ENCODE assay signal across 8 cellular contexts in the genomic region with DNA sequence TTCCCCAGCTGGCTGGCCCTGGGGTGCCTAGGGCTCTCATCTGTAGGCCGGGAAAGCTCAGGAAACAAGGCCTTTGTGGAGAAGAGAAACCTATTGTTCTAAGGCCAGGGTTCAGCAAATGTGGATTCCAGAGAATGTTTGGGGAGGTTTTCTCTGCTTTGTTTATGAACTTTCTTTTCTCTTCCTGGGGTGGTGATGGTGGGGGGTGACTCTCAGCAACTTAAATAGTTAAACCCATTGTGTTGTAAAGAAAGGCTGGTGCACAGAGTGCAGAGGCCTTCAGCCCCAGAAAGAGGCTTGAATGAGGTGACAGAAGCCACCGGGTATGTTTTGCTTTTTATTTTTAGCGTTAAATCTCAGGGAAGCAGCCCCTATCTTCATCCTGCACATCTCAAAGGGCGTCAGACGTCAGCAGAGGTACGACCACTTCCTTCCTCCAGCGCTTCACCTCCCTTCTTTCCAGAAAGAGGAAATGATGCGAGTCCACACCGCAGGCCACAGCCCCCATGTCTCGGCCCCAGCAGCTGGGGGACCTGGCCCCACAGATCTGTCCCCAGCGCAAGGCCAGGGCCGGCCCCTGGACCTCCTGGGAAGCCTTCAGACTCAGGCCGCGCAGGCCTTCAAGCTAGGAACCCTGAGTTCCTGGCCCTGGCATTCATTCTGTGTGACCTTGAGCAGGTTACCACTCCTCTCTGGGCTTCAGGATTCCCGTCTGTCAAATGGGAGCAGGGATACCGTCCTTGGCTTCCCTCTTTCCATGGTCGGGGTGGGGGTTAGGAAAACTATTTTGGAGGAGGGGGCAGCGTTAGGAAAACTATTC. TPM values are rescaled to one million over a fixed set of nuclear protein-coding genes. Genes with fewer than 3 reads are reported as not detected.
DNase-seq lines count a peak whose midpoint lies in the region; ATAC-seq and TF ChIP-seq lines count a peak whose summit lies in the region.

No MANE protein-coding gene starts in this region.

- H3K9me3 ChIP-seq in trophoblast cell (ENCODE audit: insufficient read depth, low read depth, low read length) = peaks cover 3% of the 10 kb centered on the region
- no peaks in the 10 kb centered on the region for H3K9me3 ChIP-seq in tibial artery

- no peak overlapping the region for H4K12ac ChIP-seq in trophoblast cell (ENCODE audit: low read depth, low read length)

- H3K4me3 Mint-ChIP-seq in HFFc6 = no peak overlapping the region; the same call in 1 of the 2 replicates

- peaks cover 4% of the 10 kb centered on the region for H3K4me1 ChIP-seq in KMS-11 (ENCODE audit: low read depth, poor library complexity, severe bottlenecking)
- peaks cover 7 to 13% of the 10 kb centered on the region in 2 experiments for H3K4me1 ChIP-seq in trophoblast cell (ENCODE audit: control insufficient read depth in 1 of 2, insufficient read depth in 2 of 2, low read length in 2 of 2)
- peaks cover 8 to 20% (median 19%) of the 10 kb centered on the region in 4 donors for H3K4me1 ChIP-seq in tibial artery

- H3K36me3 ChIP-seq in KMS-11 (ENCODE audit: insufficient read depth) (no peaks in the 10 kb centered on the region), trophoblast cell (ENCODE audit: control insufficient read depth in 1 of 2, insufficient read depth in 2 of 2, low read length in 2 of 2) (no peaks in the 10 kb centered on the region), tibial artery (no peaks in the 10 kb centered on the region)

- H3K9ac ChIP-seq in KMS-11 (peak overlapping the region; percentile 41; the same call in 1 of the 2 replicates), trophoblast cell (ENCODE audit: low read length) (no peak overlapping the region)

- H3K4ac ChIP-seq in trophoblast cell (ENCODE audit: low read depth, low read length) = no peak overlapping the region

- no peak overlapping the region for H3K27ac Mint-ChIP-seq in HFFc6

- H3K79me2 ChIP-seq in KMS-11 (ENCODE audit: insufficient read depth, low read depth) (no peaks in the 10 kb centered on the region), trophoblast cell (ENCODE audit: control insufficient read depth, insufficient read depth, low read length, poor library complexity) (no peaks in the 10 kb centered on the region)

- H3K27me3 ChIP-seq in KMS-11 (ENCODE audit: insufficient read depth, low read depth) (no peaks in the 10 kb centered on the region), trophoblast cell (ENCODE audit: insufficient read depth, low read length) (peaks cover 23% of the 10 kb centered on the region), tibial artery (peaks cover 0 to 41% of the 10 kb centered on the region in 2 donors)

- H3K36me3 Mint-ChIP-seq in HFFc6 (ENCODE audit: low read depth) = no peaks in the 10 kb centered on the region

- H3K79me1 ChIP-seq in trophoblast cell (ENCODE audit: low read length) = no peaks in the 10 kb centered on the region

- peaks cover 46% of the 10 kb centered on the region for H3K27me3 Mint-ChIP-seq in HFFc6 (ENCODE audit: insufficient read depth)

- peak overlapping the region; percentile 26 for H4K8ac ChIP-seq in trophoblast cell (ENCODE audit: low read depth, low read length)

- no CpG with 5 or more reads among the region's 18 CpGs for WGBS in trophoblast cell (ENCODE audit: extremely low coverage, insufficient coverage, insufficient read length)

- H3K4me1 Mint-ChIP-seq in HFFc6 (ENCODE audit: low read depth) = no peaks in the 10 kb centered on the region

- H3K18ac ChIP-seq in trophoblast cell (ENCODE audit: low read length) = no peak overlapping the region

- H3K23ac ChIP-seq in trophoblast cell (ENCODE audit: low read length) = no peak overlapping the region

- H2BK120ac ChIP-seq in trophoblast cell (ENCODE audit: insufficient read depth, low read length, poor library complexity) = no peak overlapping the region

- intact Hi-C loops in tibial artery (cut with DNase I; ENCODE audit: low total_unique reads) = no loop called here

- no peak for TF ChIP-seq CTCF in KMS-11 (conservative IDR thresholded peaks at IDR 0.05; ENCODE audit: low read depth, low read length)
- TF ChIP-seq CTCF in epithelial cell of proximal tubule (conservative IDR thresholded peaks at IDR 0.05; ENCODE audit: low read depth, low read length) = no peak
- TF ChIP-seq CTCF in tibial artery (IDR thresholded peaks at IDR 0.05) = no peak
- no peak for TF ChIP-seq CTCF in HFFc6 (IDR thresholded peaks at IDR 0.05)

- no peak overlapping the region for H2AK5ac ChIP-seq in trophoblast cell (ENCODE audit: low read length)

- H2AFZ ChIP-seq in KMS-11 (ENCODE audit: low read depth) = peak overlapping the region; percentile 99
- H2AFZ ChIP-seq in trophoblast cell (ENCODE audit: insufficient read depth, low read length, poor library complexity) = peak overlapping the region; percentile 1

- H4K20me1 ChIP-seq in KMS-11 (ENCODE audit: insufficient read depth) = no peaks in the 10 kb centered on the region

- ATAC-seq in GM18909 (IDR thresholded peaks at IDR 0.05; ENCODE audit: poor library complexity, unreplicated experiment) = peak; percentile 44

- H3K27ac ChIP-seq in KMS-11 = no peak overlapping the region
- H3K27ac ChIP-seq in trophoblast cell (ENCODE audit: low read depth, low read length) = no peak overlapping the region
- H3K27ac ChIP-seq in tibial artery = no peak overlapping the region

- H3K14ac ChIP-seq in trophoblast cell (ENCODE audit: low read length) = no peak overlapping the region

- peak; percentile 48 to 61 for DNase-seq in activated CD8-positive, alpha-beta memory T cell treated with anti-CD3 and anti-CD28 coated beads for 4 hours (ENCODE audit: low read depth in 2 of 2)
- DNase-seq in epithelial cell of proximal tubule (ENCODE audit: low read depth) (no peak), trophoblast cell (no peak), tibial artery (no peak), HFFc6 (no peak), DMS 273 (lab: John Stamatoyannopoulos, UW; ENCODE audit: unreplicated experiment) (no peak)

- H2BK5ac ChIP-seq in trophoblast cell (ENCODE audit: low read depth, low read length, poor library complexity) = no peak overlapping the region

- H3K9me3 Mint-ChIP-seq in HFFc6 = no peaks in the 10 kb centered on the region

- H4K91ac ChIP-seq in trophoblast cell (ENCODE audit: low read depth, low read length) = no peak overlapping the region

- H2BK12ac ChIP-seq in trophoblast cell (ENCODE audit: low read length) = no peak overlapping the region

- H3K4me3 ChIP-seq in KMS-11 (IDR thresholded peaks at IDR 0.05; ENCODE audit: insufficient read depth, low read depth, low read length) (no peak overlapping the region), epithelial cell of proximal tubule (ENCODE audit: low read depth, low read length) (peak overlapping the region; percentile 44), trophoblast cell (ENCODE audit: low read depth, low read length) (no peak overlapping the region), tibial artery (peak overlapping the region; percentile 46 to 60)

- H3K4me2 ChIP-seq in KMS-11 = peak overlapping the region; percentile 97
- H3K4me2 ChIP-seq in trophoblast cell (ENCODE audit: low read length) = peak overlapping the region; percentile 91

RNA-seq across cellular contexts. Expression of gene PPP1R16B, which starts 0.6 kb away (rescaled TPM):
- total RNA-seq in epithelial cell of proximal tubule = not detected in 2 replicates
- polyA plus RNA-seq in trophoblast cell (2013) = 0.03 and 0.04 TPM in 2 replicates
- not detected for total RNA-seq in HFFc6 (2021; fragmentation: NEBNext Ultra II Directional; extraction: Animal tissue kit (Norgen Biotek cat#: 25700))

RNA-seq across cellular contexts. Expression of gene ACTR5, which starts 56.6 kb away (rescaled TPM):
- total RNA-seq in epithelial cell of proximal tubule = 9.8 and 10.0 TPM in 2 replicates
- polyA plus RNA-seq in trophoblast cell (2013) = 4.7 and 4.8 TPM in 2 replicates
- 1 to 10 TPM; 3.2 to 4.3 (median 3.8) TPM for total RNA-seq in HFFc6 (2021; fragmentation: NEBNext Ultra II Directional; extraction: Animal tissue kit (Norgen Biotek cat#: 25700))

Comparison
In these comparisons a context has a peak if more than half of its experiments do, and no peak if none do; other contexts are left out.
1. H3K4me3 ChIP-seq: peak in epithelial cell of proximal tubule (single experiment) and tibial artery (2 of 2); none in KMS-11 (single experiment) and trophoblast cell (single experiment).
2. DNase-seq: peak in activated CD8-positive, alpha-beta memory T cell treated with anti-CD3 and anti-CD28 coated beads for 4 hours (2 of 2); none in epithelial cell of proximal tubule (single experiment), trophoblast cell (0 of 2), tibial artery (0 of 2), HFFc6 (single experiment) and DMS 273 (single experiment).